Comparison of ENCODE assay signal across 2 cellular contexts in genomic region chr15:63482874-63483323, GRCh38.
TF ChIP-seq lines count a peak whose summit lies in the region.

No MANE protein-coding gene starts in this region.

TF ChIP-seq in A549, 52 proteins besides CTCF, POLR2A, EP300 and RAD21 (continued from another document):
- no peak for TF ChIP-seq ELK1 (IDR thresholded peaks at IDR 0.05; ENCODE audit: low read depth, low read length)

TF ChIP-seq in HEK293, 187 proteins besides CTCF, POLR2A, EP300 and RAD21 (continued from another document):
- TF ChIP-seq INSM2 (tag by site-specific recombination; IDR thresholded peaks at IDR 0.05): peak; percentile 71
- TF ChIP-seq ZBTB8A (tag by site-specific recombination; IDR thresholded peaks at IDR 0.05): no peak
- peak; percentile 93 for TF ChIP-seq OSR2 (tag by site-specific recombination; IDR thresholded peaks at IDR 0.05)
- TF ChIP-seq ZFP69B (tag by site-specific recombination; IDR thresholded peaks at IDR 0.05): no peak
- no peak for TF ChIP-seq ZNF211 (tag by site-specific recombination; IDR thresholded peaks at IDR 0.05; ENCODE audit: low read depth)
- no peak for TF ChIP-seq ZSCAN23 (tag by site-specific recombination; IDR thresholded peaks at IDR 0.05)
- TF ChIP-seq ZNF654 (tag by site-specific recombination; IDR thresholded peaks at IDR 0.05; ENCODE audit: low read depth): no peak
- TF ChIP-seq TSHZ1 (tag by site-specific recombination; IDR thresholded peaks at IDR 0.05; ENCODE audit: borderline replicate concordance): no peak
- peak; percentile 97 for TF ChIP-seq SP7 (tag by site-specific recombination; IDR thresholded peaks at IDR 0.05)
- peak; percentile 95 for TF ChIP-seq PRDM6 (tag by site-specific recombination; IDR thresholded peaks at IDR 0.05)
- TF ChIP-seq PRDM10 (tag by site-specific recombination; IDR thresholded peaks at IDR 0.05): no peak
- peak; percentile 78 for TF ChIP-seq ZNF335 (tag by site-specific recombination; conservative IDR thresholded peaks at IDR 0.05)
- TF ChIP-seq ZNF629 (tag by site-specific recombination; IDR thresholded peaks at IDR 0.05): 0 out of 2 replicates have a peak, but pooled peaks have one; percentile 17
- no peak for TF ChIP-seq ZNF626 (tag by site-specific recombination; IDR thresholded peaks at IDR 0.05)
- no peak for TF ChIP-seq ZNF623 (tag by site-specific recombination; IDR thresholded peaks at IDR 0.05)
- peak; percentile 53 for TF ChIP-seq ZFHX2 (tag by site-specific recombination; conservative IDR thresholded peaks at IDR 0.05)
- TF ChIP-seq RBAK (tag by site-specific recombination; IDR thresholded peaks at IDR 0.05): no peak
- TF ChIP-seq ZNF362 (tag by site-specific recombination; IDR thresholded peaks at IDR 0.05): no peak
- TF ChIP-seq GLIS1 (tag by site-specific recombination; IDR thresholded peaks at IDR 0.05): peak; percentile 71
- no peak for TF ChIP-seq ZNF670 (tag by site-specific recombination; IDR thresholded peaks at IDR 0.05; ENCODE audit: low read depth)
- peak; percentile 57 for TF ChIP-seq ZBTB44 (tag by site-specific recombination; IDR thresholded peaks at IDR 0.05)
- TF ChIP-seq ZNF132 (tag by site-specific recombination; IDR thresholded peaks at IDR 0.05; ENCODE audit: borderline replicate concordance): no peak
- peak; percentile 80; the same call in 1 of the 2 replicates for TF ChIP-seq KLF17 (tag by site-specific recombination; IDR thresholded peaks at IDR 0.05)
- peak; percentile 27; the same call in 1 of the 2 replicates for TF ChIP-seq KLF10 (tag by site-specific recombination; IDR thresholded peaks at IDR 0.05)
- no peak for TF ChIP-seq ZFP37 (tag by site-specific recombination; IDR thresholded peaks at IDR 0.05)
- no peak for TF ChIP-seq ZNF555 (tag by site-specific recombination; conservative IDR thresholded peaks at IDR 0.05)
- TF ChIP-seq AEBP2 (tag by site-specific recombination; IDR thresholded peaks at IDR 0.05; ENCODE audit: borderline replicate concordance): no peak
- no peak for TF ChIP-seq KLF1 (tag by site-specific recombination; IDR thresholded peaks at IDR 0.05)
- no peak for TF ChIP-seq ZNF175 (tag by site-specific recombination; IDR thresholded peaks at IDR 0.05)
- no peak for TF ChIP-seq ZNF184 (tag by site-specific recombination; IDR thresholded peaks at IDR 0.05)
- no peak for TF ChIP-seq ZNF350 (tag by site-specific recombination; IDR thresholded peaks at IDR 0.05)
- TF ChIP-seq ZSCAN5A (tag by site-specific recombination; IDR thresholded peaks at IDR 0.05): no peak
- no peak for TF ChIP-seq ZNF280C (tag by site-specific recombination; IDR thresholded peaks at IDR 0.05)
- TF ChIP-seq ZSCAN16 (tag by site-specific recombination; IDR thresholded peaks at IDR 0.05): no peak
- peak; percentile 91 for TF ChIP-seq WT1 (tag by site-specific recombination; IDR thresholded peaks at IDR 0.05)
TF ChIP-seq in HEK293: peak in this region for 17.
